In genomic region chr11:16511109-16511806, GRCh38 we compare ENCODE assay signal across 14 cellular contexts.
DNase-seq lines count a peak whose midpoint lies in the region; ATAC-seq and TF ChIP-seq lines count a peak whose summit lies in the region.
"Had no signal": no experiment of that assay in that cellular context is flagged by ENCODE, and none has a peak within 500 bp of the region (broad histone marks: within the 10 kb centered on the region; RNA-seq: fewer than 3 reads in every experiment).

No MANE protein-coding gene starts in this region.

- H4K20me1 ChIP-seq in fibroblast of lung (ENCODE audit: control insufficient read depth, extremely low read depth, insufficient read depth, low read length), result no peaks in the 10 kb centered on the region

- H3K27me3 ChIP-seq in fibroblast of lung (ENCODE audit: control insufficient read depth, insufficient read depth, low read length), result no peaks in the 10 kb centered on the region
- H3K27me3 ChIP-seq in gastrocnemius medialis, result no peaks in the 10 kb centered on the region
- H3K27me3 ChIP-seq in suprapubic skin, result no peaks in the 10 kb centered on the region
- H3K27me3 ChIP-seq: esophagus muscularis mucosa had no signal

- in situ Hi-C loops in gastrocnemius medialis (cut with MboI; ENCODE audit: low sequenced_read_pairs in 4 of 4), result no loop called here

- no peak overlapping the region for H3K4me2 ChIP-seq in fibroblast of lung (ENCODE audit: extremely low read depth, insufficient read depth, low read length)
- H3K4me2 ChIP-seq: A549 had no signal

- no peak for TF ChIP-seq EP300 in suprapubic skin (IDR thresholded peaks at IDR 0.05)

- 71% methylated on average over 2 of the region's 2 CpGs for WGBS in suprapubic skin

- no peaks in the 10 kb centered on the region for H3K79me2 ChIP-seq in fibroblast of lung (ENCODE audit: control insufficient read depth, insufficient read depth, low read length)

- H3K36me3 ChIP-seq in fibroblast of lung (ENCODE audit: control insufficient read depth, insufficient read depth, low read length), result no peaks in the 10 kb centered on the region
- H3K36me3 ChIP-seq in gastrocnemius medialis, result no peaks in the 10 kb centered on the region
- no peaks in the 10 kb centered on the region for H3K36me3 ChIP-seq in suprapubic skin
- H3K36me3 ChIP-seq: esophagus muscularis mucosa had no signal

- TF ChIP-seq POLR2A in gastrocnemius medialis (IDR thresholded peaks at IDR 0.05), result no peak
- TF ChIP-seq POLR2A in suprapubic skin (IDR thresholded peaks at IDR 0.05), result no peak

- H3K4me1 ChIP-seq in fibroblast of lung (ENCODE audit: control insufficient read depth, extremely low read depth, insufficient read depth, low read length) (no peaks in the 10 kb centered on the region), gastrocnemius medialis (peaks cover 30 to 34% of the 10 kb centered on the region in 2 donors), suprapubic skin (no peaks in the 10 kb centered on the region)
- H3K4me1 ChIP-seq: A549 had no signal

- H3K9me3 ChIP-seq in fibroblast of lung (ENCODE audit: control insufficient read depth, insufficient read depth, low read depth, low read length), result no peaks in the 10 kb centered on the region
- no peaks in the 10 kb centered on the region for H3K9me3 ChIP-seq in gastrocnemius medialis
- H3K9me3 ChIP-seq in suprapubic skin, result no peaks in the 10 kb centered on the region
- H3K9me3 ChIP-seq: A549 had no signal

- peak; percentile 94 to 97 for ATAC-seq in gastrocnemius medialis
- ATAC-seq in GM18870 (IDR thresholded peaks at IDR 0.05; ENCODE audit: unreplicated experiment), result no peak
- ATAC-seq: A549, left colon had no signal

- no peak for TF ChIP-seq CTCF in fibroblast of lung (conservative IDR thresholded peaks at IDR 0.05 in 1 of 2, IDR thresholded peaks at IDR 0.05 in 1 of 2; ENCODE audit: low read depth in 1 of 2, low read length in 2 of 2)
- TF ChIP-seq CTCF in gastrocnemius medialis (IDR thresholded peaks at IDR 0.05 in 4 of 5, conservative IDR thresholded peaks at IDR 0.05 in 1 of 5), result no peak
- TF ChIP-seq CTCF in suprapubic skin (IDR thresholded peaks at IDR 0.05), result no peak

- DNase-seq in NCI-H510A treated with DMSO at 0.1 percent for 48 hours (lab: John Stamatoyannopoulos, UW) (peak; percentile 44), NCI-H510A (lab: John Stamatoyannopoulos, UW) (no peak), NCI-H460 (ENCODE audit: extremely low read depth, low read depth) (peak; percentile 78), fibroblast of lung (ENCODE audit: low read depth in 2 of 2) (peak; percentile 80 to 91), gastrocnemius medialis (no peak), HK-2 (ENCODE audit: unreplicated experiment) (no peak), suprapubic skin (ENCODE audit: low spot score in 2 of 2) (no peak)
- DNase-seq: left colon; NCI-H2081; stimulated activated naive CD4-positive, alpha-beta T cell had no signal

- H3K9ac ChIP-seq in fibroblast of lung (ENCODE audit: insufficient read depth, low read length), result no peak overlapping the region

- no peak overlapping the region for H3K4me3 ChIP-seq in fibroblast of lung (replicated peaks in 1 of 4; ENCODE audit: control extremely low read depth in 1 of 4, insufficient read depth in 1 of 4, low read depth in 3 of 4, low read length in 4 of 4)
- no peak overlapping the region for H3K4me3 ChIP-seq in gastrocnemius medialis
- no peak overlapping the region for H3K4me3 ChIP-seq in suprapubic skin
- H3K4me3 ChIP-seq: A549, esophagus muscularis mucosa had no signal

- intact Hi-C loops in gastrocnemius medialis (cut with DNase I; ENCODE audit: low total_unique reads), result loop anchor here (2.0 kb wide), 1 partner anchor 62 kb away; no protein-coding TSS in a partner anchor

- H3K27ac ChIP-seq in fibroblast of lung (ENCODE audit: insufficient read depth, low read length), result no peak overlapping the region
- peak overlapping the region; percentile 57 to 86 (median 76) for H3K27ac ChIP-seq in gastrocnemius medialis
- H3K27ac ChIP-seq in suprapubic skin, result no peak overlapping the region
- H3K27ac ChIP-seq: A549, esophagus muscularis mucosa, VCaP had no signal

- no peak overlapping the region for H2AFZ ChIP-seq in fibroblast of lung (ENCODE audit: low read length)

Comparison
In these comparisons a context has a peak if more than half of its experiments do, and no peak if none do; other contexts are left out.
1. DNase-seq: peak in NCI-H510A treated with DMSO at 0.1 percent for 48 hours (single experiment), NCI-H460 (single experiment) and fibroblast of lung (2 of 2); none in NCI-H510A (single experiment), gastrocnemius medialis (0 of 2), HK-2 (single experiment) and suprapubic skin (0 of 2).
2. H3K27ac ChIP-seq: peak in gastrocnemius medialis (4 of 4); none in fibroblast of lung (single experiment) and suprapubic skin (single experiment).